Comparison of ENCODE assay signal across 23 cellular contexts in the genomic region with DNA sequence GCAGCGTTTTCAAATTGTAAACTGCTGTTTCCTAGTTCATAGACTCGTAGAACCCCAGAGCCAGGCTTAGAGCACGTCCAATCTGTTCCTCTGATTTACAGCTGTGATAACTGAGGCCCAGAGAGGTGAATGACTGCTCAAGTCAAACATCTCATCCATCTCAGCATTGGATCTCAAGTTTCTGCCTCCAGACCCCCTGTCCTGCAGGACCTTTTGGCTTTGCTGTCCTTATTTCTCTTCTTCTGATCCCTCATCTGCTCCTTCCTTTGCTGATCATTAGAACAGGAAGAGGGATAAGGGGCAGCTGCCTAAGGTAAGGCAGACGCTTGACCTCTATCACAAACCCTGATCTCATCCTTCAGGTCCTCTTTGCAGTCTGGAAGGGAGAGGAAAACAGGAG.
"Had no signal": no experiment of that assay in that cellular context is flagged by ENCODE, and none has a peak within 500 bp of the region (broad histone marks: within the 10 kb centered on the region; RNA-seq: fewer than 3 reads in every experiment).

No MANE protein-coding gene starts in this region.

- H3K27ac Mint-ChIP-seq: activated CD8-positive, alpha-beta memory T cell treated with anti-CD3 and anti-CD28 coated beads, Interleukin-2, amount 10 ng/mL, durations not matched to agents 7 days and 5 days; activated naive CD4-positive, alpha-beta T cell treated with anti-CD3 and anti-CD28 coated beads, Interleukin-2, amount 50 U/mL, for 24 hours; activated naive CD8-positive, alpha-beta T cell treated with anti-CD3 and anti-CD28 coated beads, Interleukin-2, amount 50 U/mL, for 24 hours; activated T-cell treated with anti-CD3 and anti-CD28 coated beads, Interleukin-2, amount 50 U/mL, for 24 hours; activated T-helper 1 cell treated with anti-CD3 and anti-CD28 coated beads, Interleukin-12 subunit alpha, Interleukin-12 subunit beta, Interleukin-2, Interleukin-4 antibody, amounts not matched to agents 30 ng/mL and 10 ng/mL and 1 ng/mL, durations not matched to agents 14 hours and 24 hours and 36 hours; T-helper 1 cell treated with Interleukin-12 subunit alpha and Interleukin-12 subunit beta and Interleukin-4 antibody, amounts not matched to agents 30 μg/mL and 1 μg/mL, for 36 hours had no signal

- H3K4me3 Mint-ChIP-seq: activated CD8-positive, alpha-beta memory T cell treated with anti-CD3 and anti-CD28 coated beads, Interleukin-2, amount 10 ng/mL, durations not matched to agents 7 days and 5 days; activated naive CD4-positive, alpha-beta T cell treated with anti-CD3 and anti-CD28 coated beads, Interleukin-2, amount 50 U/mL, for 24 hours; activated naive CD8-positive, alpha-beta T cell treated with anti-CD3 and anti-CD28 coated beads, Interleukin-2, amount 50 U/mL, for 24 hours; activated T-cell treated with anti-CD3 and anti-CD28 coated beads, Interleukin-2, amount 50 U/mL, for 24 hours; activated T-helper 1 cell treated with anti-CD3 and anti-CD28 coated beads, Interleukin-12 subunit alpha, Interleukin-12 subunit beta, Interleukin-2, Interleukin-4 antibody, amounts not matched to agents 30 ng/mL and 10 ng/mL and 1 ng/mL, durations not matched to agents 14 hours and 24 hours and 36 hours; central memory CD8-positive, alpha-beta T cell; T-helper 1 cell treated with Interleukin-12 subunit alpha and Interleukin-12 subunit beta and Interleukin-4 antibody, amounts not matched to agents 30 μg/mL and 1 μg/mL, for 36 hours had no signal

- H3K27me3 Mint-ChIP-seq: activated naive CD4-positive, alpha-beta T cell treated with anti-CD3 and anti-CD28 coated beads, Interleukin-2, amount 50 U/mL, for 24 hours; activated naive CD8-positive, alpha-beta T cell treated with anti-CD3 and anti-CD28 coated beads, Interleukin-2, amount 50 U/mL, for 24 hours; activated T-cell treated with anti-CD3 and anti-CD28 coated beads, Interleukin-2, amount 50 U/mL, for 24 hours; central memory CD8-positive, alpha-beta T cell had no signal

- H3K9me3 ChIP-seq: ascending aorta, body of pancreas, Peyer's patch, SJSA1 had no signal

- H3K27me3 ChIP-seq: ascending aorta, body of pancreas, Peyer's patch, SJSA1 had no signal

- H3K4me1 ChIP-seq: Peyer's patch had no signal

- H3K9me3 Mint-ChIP-seq: activated naive CD4-positive, alpha-beta T cell treated with anti-CD3 and anti-CD28 coated beads, Interleukin-2, amount 50 U/mL, for 24 hours; activated naive CD8-positive, alpha-beta T cell treated with anti-CD3 and anti-CD28 coated beads, Interleukin-2, amount 50 U/mL, for 24 hours; activated T-cell treated with anti-CD3 and anti-CD28 coated beads, Interleukin-2, amount 50 U/mL, for 24 hours; activated T-helper 1 cell treated with anti-CD3 and anti-CD28 coated beads, Interleukin-12 subunit alpha, Interleukin-12 subunit beta, Interleukin-2, Interleukin-4 antibody, amounts not matched to agents 30 ng/mL and 10 ng/mL and 1 ng/mL, durations not matched to agents 14 hours and 24 hours and 36 hours; central memory CD8-positive, alpha-beta T cell; T-helper 1 cell treated with Interleukin-12 subunit alpha and Interleukin-12 subunit beta and Interleukin-4 antibody, amounts not matched to agents 30 μg/mL and 1 μg/mL, for 36 hours had no signal

- H3K4me3 ChIP-seq: ascending aorta, body of pancreas, Peyer's patch, SJSA1 had no signal

- H3K36me3 Mint-ChIP-seq: activated CD8-positive, alpha-beta memory T cell treated with anti-CD3 and anti-CD28 coated beads, Interleukin-2, amount 10 ng/mL, durations not matched to agents 7 days and 5 days; activated naive CD4-positive, alpha-beta T cell treated with anti-CD3 and anti-CD28 coated beads, Interleukin-2, amount 50 U/mL, for 24 hours had no signal

- H3K36me3 ChIP-seq: ascending aorta, Peyer's patch, SJSA1 had no signal

- ATAC-seq: activated CD4-positive, CD25-positive, alpha-beta regulatory T cell treated with anti-CD3 and anti-CD28 coated beads, Interleukin-2, amount 50 U/mL, for 24 hours; activated CD8-positive, alpha-beta memory T cell treated with anti-CD3 and anti-CD28 coated beads, Interleukin-2, amount 10 ng/mL, durations not matched to agents 7 days and 5 days; activated naive CD8-positive, alpha-beta T cell treated with anti-CD3 and anti-CD28 coated beads, Interleukin-2, amount 50 U/mL, for 24 hours; body of pancreas had no signal

- H3K27ac ChIP-seq: ascending aorta, body of pancreas, Peyer's patch, SJSA1 had no signal

- DNase-seq: activated CD4-positive, alpha-beta T cell treated with anti-CD3 and anti-CD28 coated beads for 48 hours; activated CD4-positive, alpha-beta T cell treated with anti-CD3 and anti-CD28 coated beads, Interleukin-2, amount 50 U/mL, for 48 hours; activated CD8-positive, alpha-beta memory T cell treated with anti-CD3 and anti-CD28 coated beads, Interleukin-2, amount 10 ng/mL, durations not matched to agents 7 days and 5 days; activated effector memory CD4-positive, alpha-beta T cell treated with Interleukin-2 at 50 U/mL for 16 hours; activated naive CD4-positive, alpha-beta T cell; activated naive CD8-positive, alpha-beta T cell treated with anti-CD3 and anti-CD28 coated beads, Interleukin-2, amount 50 U/mL, for 24 hours; activated T-cell treated with anti-CD3 and anti-CD28 coated beads, Interleukin-2, amount 50 U/mL, for 24 hours; amniotic stem cell; body of pancreas; MM.1S; NCI-H1105 treated with DMSO at 0.1 percent for 48 hours; NCI-H146; NCI-H187 treated with DMSO at 0.1 percent for 48 hours; NCI-H2081 treated with DMSO at 0.1 percent for 48 hours; Peyer's patch; SHP77 had no signal
